In genomic region chr1:161513448-161513780, GRCh38 we compare ENCODE assay signal across 12 cellular contexts. TPM values are rescaled to one million over a fixed set of nuclear protein-coding genes. Genes with fewer than 3 reads are reported as not detected.
A peak's percentile ranks its signal among the peaks of the same experiment; 100 is the strongest.
DNase-seq lines count a peak whose midpoint lies in the region; ATAC-seq and TF ChIP-seq lines count a peak whose summit lies in the region.
"Not testable (repeated sequence)": the region's sequence is repeated elsewhere in the genome, so short reads cannot be mapped to it uniquely, and the experiment has no call there.
"Had no signal": no experiment of that assay in that cellular context is flagged by ENCODE, and none has a peak within 500 bp of the region (broad histone marks: within the 10 kb centered on the region; RNA-seq: fewer than 3 reads in every experiment).

No MANE protein-coding gene starts in this region.

- WGBS in spleen, 5 donors = 31 to 49% (median 38%) methylated on average over 1 of the region's 1 CpG; no CpG with 5 or more reads in 2 of the 5 donors

- not testable (repeated sequence) for H3K79me2 ChIP-seq in ACC112 (ENCODE audit: control insufficient read depth, insufficient read depth, low read length, unreplicated experiment); KMS-11 (ENCODE audit: insufficient read depth, low read depth)

- H3K9me3 ChIP-seq in left lung, neutrophil, spleen, upper lobe of right lung: not testable (repeated sequence)

- H4K20me1 ChIP-seq in KMS-11 (ENCODE audit: insufficient read depth) = not testable (repeated sequence)

- not testable (repeated sequence) for TF ChIP-seq CTCF in KMS-11 (conservative IDR thresholded peaks at IDR 0.05; ENCODE audit: low read depth, low read length); left lung (IDR thresholded peaks at IDR 0.05); neutrophil (IDR thresholded peaks at IDR 0.05); spleen (IDR thresholded peaks at IDR 0.05 in 8 of 11, conservative IDR thresholded peaks at IDR 0.05 in 3 of 11); upper lobe of right lung (IDR thresholded peaks at IDR 0.05)

- DNase-seq in caudate nucleus (lab: John Stamatoyannopoulos, UW); Right ventricle myocardium inferior (ENCODE audit: missing footprints); left lung; spleen; upper lobe of right lung: not testable (repeated sequence)

- TF ChIP-seq POLR2A in spleen (IDR thresholded peaks at IDR 0.05) = not testable (repeated sequence)

- intact Hi-C loops in Right ventricle myocardium inferior (cut with DNase I); left lung (cut with DNase I); spleen (cut with DNase I; ENCODE audit: low total_unique reads); upper lobe of right lung (cut with DNase I): not testable (repeated sequence)

- peaks cover 14% of the 10 kb centered on the region for H3K4me1 ChIP-seq in ACC112 (ENCODE audit: control insufficient read depth, insufficient read depth, low read length, unreplicated experiment)
- peaks cover 13% of the 10 kb centered on the region for H3K4me1 ChIP-seq in KMS-11 (ENCODE audit: low read depth, poor library complexity, severe bottlenecking)
- H3K4me1 ChIP-seq in left lung = peaks cover 12 to 49% of the 10 kb centered on the region in 2 donors
- peaks cover 52 to 55% of the 10 kb centered on the region in 2 experiments for H3K4me1 ChIP-seq in neutrophil (ENCODE audit: control insufficient read depth in 1 of 2, insufficient read depth in 1 of 2, low read depth in 1 of 2, low read length in 1 of 2)
- H3K4me1 ChIP-seq in spleen = peaks cover 0 to 47% (median 22%) of the 10 kb centered on the region in 6 donors
- peaks cover 24% of the 10 kb centered on the region for H3K4me1 ChIP-seq in upper lobe of right lung

- H2AFZ ChIP-seq in ACC112 (ENCODE audit: low read length, unreplicated experiment) = peak overlapping the region; percentile 53
- not testable (repeated sequence) for H2AFZ ChIP-seq in KMS-11 (ENCODE audit: low read depth)

- H3K27ac ChIP-seq in ACC112 (ENCODE audit: low read depth, low read length) (peak overlapping the region; percentile 47), caudate nucleus (ENCODE audit: low read depth, low read length) (peak overlapping the region; percentile 52), left lung (peak overlapping the region; percentile 57 to 81), neutrophil (peak overlapping the region; percentile 57), spleen (peak overlapping the region in 5 of 8 donors; percentile 32 to 57 (median 40)), upper lobe of right lung (peak overlapping the region; percentile 72)
- H3K27ac ChIP-seq in KMS-11 = not testable (repeated sequence)

- H3K36me3 ChIP-seq in ACC112 (ENCODE audit: insufficient read depth, low read length); KMS-11 (ENCODE audit: insufficient read depth); upper lobe of right lung: not testable (repeated sequence)
- peaks cover 0 to 48% of the 10 kb centered on the region in 2 donors for H3K36me3 ChIP-seq in left lung
- peaks cover 83% of the 10 kb centered on the region for H3K36me3 ChIP-seq in neutrophil
- peaks cover 0 to 59% (median 0%) of the 10 kb centered on the region in 6 donors for H3K36me3 ChIP-seq in spleen

- not testable (repeated sequence) for H3K4me3 ChIP-seq in ACC112 (ENCODE audit: low read depth, low read length); KMS-11 (IDR thresholded peaks at IDR 0.05; ENCODE audit: insufficient read depth, low read depth, low read length); left lung; spleen; upper lobe of right lung
- H3K4me3 ChIP-seq in neutrophil (ENCODE audit: low read depth in 1 of 2, low read length in 1 of 2) = peak overlapping the region in 1 of 2 experiments; percentile 1

- 0 out of 2 replicates have a peak overlapping the region, but pooled peaks have one; percentile 2 for H3K4me2 ChIP-seq in KMS-11

- ATAC-seq in Right ventricle myocardium inferior (peak; percentile 20), upper lobe of right lung (peak; percentile 33)
- ATAC-seq in left lung = not testable (repeated sequence)

- H3K27me3 ChIP-seq in ACC112 (ENCODE audit: insufficient read depth, low read length); KMS-11 (ENCODE audit: insufficient read depth, low read depth); left lung; neutrophil; spleen (replicated peaks in 1 of 7); upper lobe of right lung: not testable (repeated sequence)

- H3K9ac ChIP-seq in KMS-11 = not testable (repeated sequence)

RNA-seq across cellular contexts. Expression of gene FCGR2A, which starts 8.2 kb away (rescaled TPM):
- total RNA-seq in Right ventricle myocardium inferior = 22.1 TPM
- total RNA-seq in left lung = 100 to 1,000 TPM in 1 of 2 donors, 10 to 100 TPM in 1; 80.0 to 135 TPM
- total RNA-seq in spleen = 100 to 1,000 TPM; 105 to 328 (median 160) TPM
- polyA plus RNA-seq in spleen = 10 to 100 TPM; 13.9 to 24.2 (median 24.1) TPM
- total RNA-seq in upper lobe of right lung = 140 TPM
- total RNA-seq: Calu3, H7 had no signal
- polyA plus RNA-seq: CD4-positive, alpha-beta memory T cell had no signal

RNA-seq across cellular contexts. Expression of gene HSPA6, which starts 10.9 kb away (rescaled TPM):
- total RNA-seq in Right ventricle myocardium inferior (1.1 TPM), left lung (10 to 100 TPM in 1 of 2 donors, 1 to 10 TPM in 1; 7.1 to 18.7 TPM), spleen (10 to 100 TPM; 13.0 to 52.2 (median 33.8) TPM), upper lobe of right lung (10.9 TPM)
- 10 to 100 TPM in 1 of 3 donors, 1 to 10 TPM in 2; 3.6 to 12.4 (median 8.1) TPM for polyA plus RNA-seq in spleen
- total RNA-seq: H7 had no signal

RNA-seq across cellular contexts. Expression of gene FCGR3A, which starts 36.2 kb away (rescaled TPM):
- total RNA-seq in Right ventricle myocardium inferior (31.4 TPM), left lung (100 to 1,000 TPM in 1 of 2 donors, 10 to 100 TPM in 1; 56.3 to 237 TPM), spleen (100 to 1,000 TPM; 187 to 532 (median 359) TPM), upper lobe of right lung (112 TPM)
- 10 to 100 TPM; 35.5 to 91.8 (median 59.0) TPM for polyA plus RNA-seq in spleen
- total RNA-seq: Calu3, H7 had no signal
- polyA plus RNA-seq: BJ had no signal
